Comparison of ENCODE assay signal across 2 cellular contexts in genomic region chr3:196339493-196340254, GRCh38.
TF ChIP-seq lines count a peak whose summit lies in the region.

No MANE protein-coding gene starts in this region.

TF ChIP-seq in GM23338, 12 proteins besides CTCF, POLR2A, EP300 and RAD21:
- TF ChIP-seq ETS1 (IDR thresholded peaks at IDR 0.05), result no peak
- no peak for TF ChIP-seq NANOG (IDR thresholded peaks at IDR 0.05; ENCODE audit: borderline replicate concordance)

TF ChIP-seq in endothelial cell of umbilical vein, 7 proteins besides CTCF, POLR2A, EP300 and RAD21:
- no peak for TF ChIP-seq MAX (IDR thresholded peaks at IDR 0.05; ENCODE audit: insufficient read depth, insufficient read length)
- no peak for TF ChIP-seq POLR2AphosphoS5 (IDR thresholded peaks at IDR 0.05; ENCODE audit: insufficient read depth, low read depth, low read length)
- TF ChIP-seq FOS (IDR thresholded peaks at IDR 0.05; ENCODE audit: borderline replicate concordance, insufficient read depth, low read length), result no peak
- TF ChIP-seq GATA2 (IDR thresholded peaks at IDR 0.05; ENCODE audit: insufficient read depth, insufficient read length, low read depth, low read length), result no peak
- no peak for TF ChIP-seq MYC (IDR thresholded peaks at IDR 0.05; ENCODE audit: low read depth, low read length)
- no peak for TF ChIP-seq EZH2 (IDR thresholded peaks at IDR 0.05; ENCODE audit: borderline replicate concordance, low read depth, low read length, severe bottlenecking)
- no peak for TF ChIP-seq JUN (IDR thresholded peaks at IDR 0.05; ENCODE audit: borderline replicate concordance, insufficient read depth, insufficient read length, low read depth)
